8 cellular contexts compared by ENCODE assay signal in genomic region chr12:74537707-74538385, GRCh38. TPM values are rescaled to one million over a fixed set of nuclear protein-coding genes. Genes with fewer than 3 reads are reported as not detected.
DNase-seq lines count a peak whose midpoint lies in the region; ATAC-seq lines count a peak whose summit lies in the region.

A gene with protein sequence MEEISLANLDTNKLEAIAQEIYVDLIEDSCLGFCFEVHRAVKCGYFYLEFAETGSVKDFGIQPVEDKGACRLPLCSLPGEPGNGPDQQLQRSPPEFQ (plus strand): TSS chr12:74537835. CDS start chr12:74538113, 278 bp downstream.

- POLR2A ChIA-PET in CD8-positive, alpha-beta memory T cell (lab: Charles Lee) = no interaction called here

- peaks cover 5% of the 10 kb centered on the region for H3K36me3 ChIP-seq in CD8-positive, alpha-beta memory T cell (ENCODE audit: insufficient read depth, low read length)

- peaks cover 42% of the 10 kb centered on the region for H3K4me1 ChIP-seq in CD8-positive, alpha-beta memory T cell (ENCODE audit: insufficient read depth, low read length)

- CTCF ChIA-PET in CD8-positive, alpha-beta memory T cell (lab: Charles Lee) = interaction anchor here (1.2 kb wide), 1 partner anchor 18 kb away, joined by 4 read pairs; no protein-coding TSS in a partner anchor

- ATAC-seq in GM19467 (IDR thresholded peaks at IDR 0.05; ENCODE audit: unreplicated experiment) = peak; percentile 97

- DNase-seq in CD8-positive, alpha-beta memory T cell = peak; percentile 93 to 97 (median 96)
- peak; percentile 82 for DNase-seq in HS-27A (ENCODE audit: low read depth)
- peak; percentile 62 for DNase-seq in NK-92 (lab: John Stamatoyannopoulos, UW; ENCODE audit: unreplicated experiment)
- DNase-seq in activated CD8-positive, alpha-beta memory T cell treated with anti-CD3 and anti-CD28 coated beads for 24 hours = peak; percentile 98
- peak; percentile 92 for DNase-seq in effector CD8-positive, alpha-beta T cell (lab: John Stamatoyannopoulos, UW)
- DNase-seq in medulla oblongata (ENCODE audit: extremely low spot score) = peak; percentile 96
- peak; percentile 93 for DNase-seq in stimulated activated CD8-positive, alpha-beta memory T cell treated with anti-CD3 and anti-CD28 coated beads, Interleukin-12 subunit alpha, Interleukin-12 subunit beta, amount 100 ng/mL, for 1 hour (ENCODE audit: low read depth)

- peaks cover 56 to 57% (median 56%) of the 10 kb centered on the region in 3 donors for H3K4me1 Mint-ChIP-seq in CD8-positive, alpha-beta memory T cell

- H3K27me3 ChIP-seq in CD8-positive, alpha-beta memory T cell (ENCODE audit: insufficient read depth, low read length, poor library complexity, severe bottlenecking) = no peaks in the 10 kb centered on the region

- no peaks in the 10 kb centered on the region for H3K9me3 ChIP-seq in CD8-positive, alpha-beta memory T cell (ENCODE audit: low read length)

- peaks cover 0 to 52% (median 13%) of the 10 kb centered on the region in 3 donors for H3K36me3 Mint-ChIP-seq in CD8-positive, alpha-beta memory T cell

- peak within 1 kb of the TSS; percentile 90 to 99 (median 97) for H3K4me3 Mint-ChIP-seq in CD8-positive, alpha-beta memory T cell

- no peaks in the 10 kb centered on the region for H3K9me3 Mint-ChIP-seq in CD8-positive, alpha-beta memory T cell

- H3K27me3 Mint-ChIP-seq in CD8-positive, alpha-beta memory T cell = no peaks in the 10 kb centered on the region

- peak within 1 kb of the TSS; percentile 95 for H3K4me3 ChIP-seq in CD8-positive, alpha-beta memory T cell (ENCODE audit: low read length)

- peak within 1 kb of the TSS; percentile 98 for H3K27ac ChIP-seq in CD8-positive, alpha-beta memory T cell (ENCODE audit: low read depth, low read length)

- H3K27ac Mint-ChIP-seq in CD8-positive, alpha-beta memory T cell = peak within 1 kb of the TSS; percentile 98 to 100 (median 99)

RNA-seq across cellular contexts. Expression of the gene that starts here (rescaled TPM):
- 10 to 100 TPM; 22.5 to 22.7 TPM for total RNA-seq in CD8-positive, alpha-beta memory T cell
- polyA plus RNA-seq in CD8-positive, alpha-beta memory T cell = 21.9 TPM

Comparison
In these comparisons a context has a peak if more than half of its experiments do, and no peak if none do; other contexts are left out.
1. Peak in every context shown above with its lines: DNase-seq, ATAC-seq, H3K4me3 ChIP-seq and H3K27ac ChIP-seq.